Comparison of ENCODE assay signal across 23 cellular contexts in genomic region chr3:97269202-97269601, GRCh38.
"Had no signal": no experiment of that assay in that cellular context is flagged by ENCODE, and none has a peak within 500 bp of the region (broad histone marks: within the 10 kb centered on the region; RNA-seq: fewer than 3 reads in every experiment).

No MANE protein-coding gene starts in this region.

- H3K79me2 ChIP-seq: hepatocyte had no signal

- H3K4me3 ChIP-seq: ascending aorta, cardiac muscle cell, colonic mucosa, gastrocnemius medialis, hepatocyte, right lobe of liver, tibial nerve had no signal

- H3K27ac Mint-ChIP-seq: activated CD4-positive, alpha-beta memory T cell treated with anti-CD3 and anti-CD28 coated beads for 36 hours; activated CD4-positive, alpha-beta T cell treated with anti-CD3 and anti-CD28 coated beads, Interleukin-2, amount 10 ng/mL, durations not matched to agents 24 days and 14 days; activated naive CD4-positive, alpha-beta T cell treated with anti-CD3 and anti-CD28 coated beads, Interleukin-2, amount 10 ng/mL, durations not matched to agents 7 days and 5 days; activated naive CD8-positive, alpha-beta T cell treated with anti-CD3 and anti-CD28 coated beads, Interleukin-2, amount 10 ng/mL, durations not matched to agents 7 days and 5 days; brain; naive thymus-derived CD8-positive, alpha-beta T cell had no signal

- H3K9me3 Mint-ChIP-seq: activated CD4-positive, alpha-beta memory T cell treated with anti-CD3 and anti-CD28 coated beads for 36 hours; activated CD4-positive, alpha-beta T cell treated with anti-CD3 and anti-CD28 coated beads, Interleukin-2, amount 10 ng/mL, durations not matched to agents 24 days and 14 days; activated naive CD4-positive, alpha-beta T cell treated with anti-CD3 and anti-CD28 coated beads, Interleukin-2, amount 10 ng/mL, durations not matched to agents 7 days and 5 days; activated naive CD8-positive, alpha-beta T cell treated with anti-CD3 and anti-CD28 coated beads, Interleukin-2, amount 10 ng/mL, durations not matched to agents 7 days and 5 days had no signal

- H3K27me3 Mint-ChIP-seq: activated CD4-positive, alpha-beta memory T cell treated with anti-CD3 and anti-CD28 coated beads for 36 hours; activated CD4-positive, alpha-beta T cell treated with anti-CD3 and anti-CD28 coated beads, Interleukin-2, amount 10 ng/mL, durations not matched to agents 24 days and 14 days; activated naive CD4-positive, alpha-beta T cell treated with anti-CD3 and anti-CD28 coated beads, Interleukin-2, amount 10 ng/mL, durations not matched to agents 7 days and 5 days; activated naive CD8-positive, alpha-beta T cell treated with anti-CD3 and anti-CD28 coated beads, Interleukin-2, amount 10 ng/mL, durations not matched to agents 7 days and 5 days; brain had no signal

- H3K4me1 Mint-ChIP-seq: activated CD4-positive, alpha-beta T cell treated with anti-CD3 and anti-CD28 coated beads, Interleukin-2, amount 10 ng/mL, durations not matched to agents 24 days and 14 days; activated naive CD4-positive, alpha-beta T cell treated with anti-CD3 and anti-CD28 coated beads, Interleukin-2, amount 10 ng/mL, durations not matched to agents 7 days and 5 days; activated naive CD8-positive, alpha-beta T cell treated with anti-CD3 and anti-CD28 coated beads, Interleukin-2, amount 10 ng/mL, durations not matched to agents 7 days and 5 days; brain; naive thymus-derived CD8-positive, alpha-beta T cell had no signal

- H3K9me3 ChIP-seq: ascending aorta, colonic mucosa, gastrocnemius medialis, right lobe of liver, tibial nerve had no signal

- H3K4me3 Mint-ChIP-seq: activated CD4-positive, alpha-beta memory T cell treated with anti-CD3 and anti-CD28 coated beads for 36 hours; activated CD4-positive, alpha-beta T cell treated with anti-CD3 and anti-CD28 coated beads, Interleukin-2, amount 10 ng/mL, durations not matched to agents 24 days and 14 days; activated naive CD4-positive, alpha-beta T cell treated with anti-CD3 and anti-CD28 coated beads, Interleukin-2, amount 10 ng/mL, durations not matched to agents 7 days and 5 days; activated naive CD8-positive, alpha-beta T cell treated with anti-CD3 and anti-CD28 coated beads, Interleukin-2, amount 10 ng/mL, durations not matched to agents 7 days and 5 days; brain; naive thymus-derived CD8-positive, alpha-beta T cell had no signal

- H3K27ac ChIP-seq: ascending aorta, cardiac muscle cell, colonic mucosa, gastrocnemius medialis, hepatocyte, right lobe of liver, tibial nerve, VCaP had no signal

- H2AFZ ChIP-seq: hepatocyte had no signal

- H3K36me3 ChIP-seq: ascending aorta, cardiac muscle cell, colonic mucosa, gastrocnemius medialis, right lobe of liver, tibial nerve had no signal

- H3K4me2 ChIP-seq: hepatocyte had no signal

- H3K4me1 ChIP-seq: ascending aorta, colonic mucosa, gastrocnemius medialis, right lobe of liver, tibial nerve had no signal

- H3K36me3 Mint-ChIP-seq: activated CD4-positive, alpha-beta memory T cell treated with anti-CD3 and anti-CD28 coated beads for 36 hours; activated naive CD4-positive, alpha-beta T cell treated with anti-CD3 and anti-CD28 coated beads, Interleukin-2, amount 10 ng/mL, durations not matched to agents 7 days and 5 days; activated naive CD8-positive, alpha-beta T cell treated with anti-CD3 and anti-CD28 coated beads, Interleukin-2, amount 10 ng/mL, durations not matched to agents 7 days and 5 days; brain; naive thymus-derived CD8-positive, alpha-beta T cell had no signal

- H3K27me3 ChIP-seq: ascending aorta, cardiac muscle cell, colonic mucosa, gastrocnemius medialis, hepatocyte, right lobe of liver, tibial nerve had no signal

- ATAC-seq: gastrocnemius medialis; naive thymus-derived CD8-positive, alpha-beta T cell; right lobe of liver had no signal

- DNase-seq: activated CD4-positive, alpha-beta memory T cell treated with anti-CD3 and anti-CD28 coated beads for 36 hours; activated CD4-positive, alpha-beta T cell treated with anti-CD3 and anti-CD28 coated beads, Interleukin-2, amount 10 ng/mL, durations not matched to agents 24 days and 14 days; activated CD4-positive, CD25-positive, alpha-beta regulatory T cell treated with anti-CD3 and anti-CD28 coated beads, Interleukin-2, amount 50 U/mL, for 72 hours; activated CD8-positive, alpha-beta memory T cell treated with anti-CD3 and anti-CD28 coated beads, Interleukin-2, amount 50 U/mL, for 4 hours; activated gamma-delta T cell; activated naive CD4-positive, alpha-beta T cell treated with anti-CD3 and anti-CD28 coated beads, Interleukin-2, amount 10 ng/mL, durations not matched to agents 7 days and 5 days; activated naive CD8-positive, alpha-beta T cell treated with anti-CD3 and anti-CD28 coated beads, Interleukin-2, amount 10 ng/mL, durations not matched to agents 7 days and 5 days; activated T-cell treated with anti-CD3 and anti-CD28 coated beads, Interleukin-2, amount 50 U/mL, for 1 hour; cerebellar nuclear complex; colonic mucosa; effector CD8-positive, alpha-beta T cell; gastrocnemius medialis; glutamatergic neuron; naive thymus-derived CD8-positive, alpha-beta T cell; right lobe of liver; stimulated activated CD4-positive, alpha-beta T cell treated with anti-CD3 and anti-CD28 coated beads, Interleukin-2, amount 100 ng/mL, for 48 hours; stimulated activated naive CD4-positive, alpha-beta T cell treated with Interleukin-2 at 50 U/mL for 16 hours had no signal
